14 cellular contexts compared by ENCODE assay signal in the genomic region with DNA sequence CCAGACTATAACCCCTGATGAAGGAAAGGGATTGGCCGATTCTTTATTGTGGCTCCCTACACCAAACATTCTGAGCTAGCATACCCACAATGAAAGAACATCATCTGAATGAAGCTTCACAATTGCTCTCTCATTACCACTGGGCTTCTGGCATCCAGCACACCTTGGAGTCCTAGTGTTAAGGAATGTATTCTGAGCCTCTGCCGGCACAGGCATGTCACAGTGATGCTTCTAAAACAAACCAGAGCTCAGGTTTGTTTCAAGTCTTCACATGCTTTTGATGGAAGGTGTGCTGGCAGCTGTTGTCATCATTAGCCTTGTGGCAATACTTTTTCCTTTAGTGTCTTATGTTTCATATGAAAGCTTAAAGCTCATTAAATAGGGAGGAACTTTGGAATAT.
"Had no signal": no experiment of that assay in that cellular context is flagged by ENCODE, and none has a peak within 500 bp of the region (broad histone marks: within the 10 kb centered on the region; RNA-seq: fewer than 3 reads in every experiment).

No MANE protein-coding gene starts in this region.

- H3K4me1 ChIP-seq: heart left ventricle had no signal

- H3K36me3 ChIP-seq: heart left ventricle had no signal

- H3K9me3 Mint-ChIP-seq: activated CD4-positive, alpha-beta T cell treated with anti-CD3 and anti-CD28 coated beads, Interleukin-2, amount 10 ng/mL, durations not matched to agents 7 days and 5 days; activated naive CD4-positive, alpha-beta T cell treated with anti-CD3 and anti-CD28 coated beads, Interleukin-2, amount 50 U/mL, for 24 hours; activated T-helper 17 cell treated with anti-CD3 and anti-CD28 coated beads, Interleukin-2, amount 50 U/mL, for 72 hours; brain; natural killer cell had no signal

- DNase-seq: activated CD4-positive, alpha-beta T cell treated with anti-CD3 and anti-CD28 coated beads, Interleukin-2, amount 10 ng/mL, durations not matched to agents 7 days and 5 days; activated CD4-positive, CD25-positive, alpha-beta regulatory T cell; activated T-cell treated with anti-CD3 and anti-CD28 coated beads for 4 hours; amygdala; foreskin melanocyte; heart left ventricle; natural killer cell; nucleus accumbens; stimulated activated CD4-positive, alpha-beta T cell treated with anti-CD3 and anti-CD28 coated beads, Interleukin-2, amount 100 ng/mL, for 48 hours; stimulated activated naive CD8-positive, alpha-beta T cell treated with anti-CD3 and anti-CD28 coated beads, Interleukin-15, Interleukin-2, amounts not matched to agents 100 U/mL and 50 U/mL, for 24 hours; T-helper 17 cell had no signal

- H3K27ac ChIP-seq: heart left ventricle had no signal

- H3K9me3 ChIP-seq: heart left ventricle had no signal

- H3K27ac Mint-ChIP-seq: activated CD4-positive, alpha-beta T cell treated with anti-CD3 and anti-CD28 coated beads, Interleukin-2, amount 10 ng/mL, durations not matched to agents 7 days and 5 days; activated naive CD4-positive, alpha-beta T cell treated with anti-CD3 and anti-CD28 coated beads, Interleukin-2, amount 50 U/mL, for 24 hours; activated T-helper 17 cell treated with anti-CD3 and anti-CD28 coated beads, Interleukin-2, amount 50 U/mL, for 72 hours; brain; natural killer cell; T-helper 17 cell had no signal

- H3K4me1 Mint-ChIP-seq: activated CD4-positive, alpha-beta T cell treated with anti-CD3 and anti-CD28 coated beads, Interleukin-2, amount 10 ng/mL, durations not matched to agents 7 days and 5 days; activated naive CD4-positive, alpha-beta T cell treated with anti-CD3 and anti-CD28 coated beads, Interleukin-2, amount 50 U/mL, for 24 hours; activated T-helper 17 cell treated with anti-CD3 and anti-CD28 coated beads, Interleukin-2, amount 50 U/mL, for 72 hours; brain; natural killer cell had no signal

- H3K4me3 Mint-ChIP-seq: activated CD4-positive, alpha-beta T cell treated with anti-CD3 and anti-CD28 coated beads, Interleukin-2, amount 10 ng/mL, durations not matched to agents 7 days and 5 days; activated naive CD4-positive, alpha-beta T cell treated with anti-CD3 and anti-CD28 coated beads, Interleukin-2, amount 50 U/mL, for 24 hours; activated T-helper 17 cell treated with anti-CD3 and anti-CD28 coated beads, Interleukin-2, amount 50 U/mL, for 72 hours; brain; natural killer cell; T-helper 17 cell had no signal

- H3K36me3 Mint-ChIP-seq: activated naive CD4-positive, alpha-beta T cell treated with anti-CD3 and anti-CD28 coated beads, Interleukin-2, amount 50 U/mL, for 24 hours; brain; natural killer cell had no signal

- H3K4me3 ChIP-seq: heart left ventricle had no signal
